25 cellular contexts compared by ENCODE assay signal in genomic region chr10:131814567-131815290, GRCh38.
DNase-seq lines count a peak whose midpoint lies in the region; ATAC-seq and TF ChIP-seq lines count a peak whose summit lies in the region.
"Had no signal": no experiment of that assay in that cellular context is flagged by ENCODE, and none has a peak within 500 bp of the region (broad histone marks: within the 10 kb centered on the region; RNA-seq: fewer than 3 reads in every experiment).

No MANE protein-coding gene starts in this region.

- H3K79me2 ChIP-seq in neural progenitor cell (ENCODE audit: low read depth), result no peaks in the 10 kb centered on the region

- H3K4me1 ChIP-seq in BLaER1 (peaks cover 38% of the 10 kb centered on the region), neural progenitor cell (no peaks in the 10 kb centered on the region)
- H3K4me1 ChIP-seq: Peyer's patch, tibial artery had no signal

- H3K9ac ChIP-seq in BLaER1 (no peak overlapping the region), neural progenitor cell (no peak overlapping the region)

- no peaks in the 10 kb centered on the region for H3F3A ChIP-seq in neural progenitor cell (ENCODE audit: low read depth)

- ATAC-seq in GM21360 (IDR thresholded peaks at IDR 0.05; ENCODE audit: unreplicated experiment), result no peak
- ATAC-seq: T-helper 17 cell had no signal

- H4K20me1 ChIP-seq in BLaER1 (no peaks in the 10 kb centered on the region), neural progenitor cell (ENCODE audit: low read depth) (no peaks in the 10 kb centered on the region)

- DNase-seq in 8988T (peak; percentile 4), islet precursor cell (peak; percentile 43), neural progenitor cell (ENCODE audit: low spot score) (no peak), NCI-H2081 treated with DMSO at 0.1 percent for 48 hours (lab: John Stamatoyannopoulos, UW) (no peak), NCI-H1694 (lab: John Stamatoyannopoulos, UW) (no peak), caudate nucleus (lab: John Stamatoyannopoulos, UW) (no peak)
- DNase-seq: activated CD4-positive, alpha-beta T cell treated with anti-CD3 and anti-CD28 coated beads, Interleukin-2, amount 10 ng/mL, durations not matched to agents 24 days and 14 days; activated gamma-delta T cell; activated T-cell treated with anti-CD3 and anti-CD28 coated beads for 4 hours; AML-193; glutamatergic neuron; NCI-H1048; NCI-H2081; NCI-H446; NK-92 treated with Interleukin-12 subunit alpha and Interleukin-12 subunit beta, amount 100 ng/mL, for 24 hours; retina; stimulated activated CD4-positive, alpha-beta T cell treated with anti-CD3 and anti-CD28 coated beads, Interleukin-12 subunit alpha, Interleukin-12 subunit beta, amount 100 ng/mL, for 4 hours; stimulated activated CD4-positive, alpha-beta T cell treated with anti-CD3 and anti-CD28 coated beads, Interleukin-4, amount 100 ng/mL, for 4 hours; T-helper 17 cell had no signal

- no peak overlapping the region for H3K27ac ChIP-seq in BLaER1
- H3K27ac ChIP-seq in neural progenitor cell, result no peak overlapping the region
- H3K27ac ChIP-seq in caudate nucleus (ENCODE audit: low read depth, low read length), result no peak overlapping the region
- H3K27ac ChIP-seq: Peyer's patch, tibial artery had no signal

- no peaks in the 10 kb centered on the region for H3K27me3 ChIP-seq in BLaER1
- H3K27me3 ChIP-seq in neural progenitor cell, result no peaks in the 10 kb centered on the region
- H3K27me3 ChIP-seq: Peyer's patch had no signal

- H3K9me3 ChIP-seq in BLaER1, result no peaks in the 10 kb centered on the region
- H3K9me3 ChIP-seq in neural progenitor cell (ENCODE audit: low read depth), result no peaks in the 10 kb centered on the region
- H3K9me3 ChIP-seq: Peyer's patch, tibial artery had no signal

- H3K4me3 ChIP-seq in BLaER1, result no peak overlapping the region
- no peak overlapping the region for H3K4me3 ChIP-seq in neural progenitor cell
- H3K4me3 ChIP-seq: Peyer's patch, tibial artery had no signal

- H3K4me1 Mint-ChIP-seq in neural progenitor cell, result peaks cover 21% of the 10 kb centered on the region
- H3K4me1 Mint-ChIP-seq: activated CD4-positive, alpha-beta T cell treated with anti-CD3 and anti-CD28 coated beads, Interleukin-2, amount 10 ng/mL, durations not matched to agents 24 days and 14 days; brain; T-helper 17 cell had no signal

- no peak for TF ChIP-seq CTCF in neural progenitor cell (IDR thresholded peaks at IDR 0.05)

- no peaks in the 10 kb centered on the region for H3K27me3 Mint-ChIP-seq in neural progenitor cell (ENCODE audit: insufficient read depth, low read depth)
- H3K27me3 Mint-ChIP-seq: activated CD4-positive, alpha-beta T cell treated with anti-CD3 and anti-CD28 coated beads, Interleukin-2, amount 10 ng/mL, durations not matched to agents 24 days and 14 days; brain had no signal

- H2AFZ ChIP-seq in neural progenitor cell (replicated peaks), result no peak overlapping the region

- H3K4me2 ChIP-seq in BLaER1 (peak overlapping the region; percentile 66), neural progenitor cell (no peak overlapping the region)

- no peak overlapping the region for H3K27ac Mint-ChIP-seq in neural progenitor cell
- H3K27ac Mint-ChIP-seq: activated CD4-positive, alpha-beta T cell treated with anti-CD3 and anti-CD28 coated beads, Interleukin-2, amount 10 ng/mL, durations not matched to agents 24 days and 14 days; stimulated activated naive CD8-positive, alpha-beta T cell treated with anti-CD3 and anti-CD28 coated beads, Interleukin-15, Interleukin-2, amounts not matched to agents 100 ng/mL and 50 ng/mL, for 24 hours; T-helper 17 cell had no signal

- peaks cover 2% of the 10 kb centered on the region for H3K9me3 Mint-ChIP-seq in neural progenitor cell
- H3K9me3 Mint-ChIP-seq: activated CD4-positive, alpha-beta T cell treated with anti-CD3 and anti-CD28 coated beads, Interleukin-2, amount 10 ng/mL, durations not matched to agents 24 days and 14 days; brain; stimulated activated naive CD8-positive, alpha-beta T cell treated with anti-CD3 and anti-CD28 coated beads, Interleukin-15, Interleukin-2, amounts not matched to agents 100 ng/mL and 50 ng/mL, for 24 hours had no signal

- H3K4me3 Mint-ChIP-seq in neural progenitor cell, result peak overlapping the region; percentile 46
- H3K4me3 Mint-ChIP-seq: activated CD4-positive, alpha-beta T cell treated with anti-CD3 and anti-CD28 coated beads, Interleukin-2, amount 10 ng/mL, durations not matched to agents 24 days and 14 days; brain; stimulated activated naive CD8-positive, alpha-beta T cell treated with anti-CD3 and anti-CD28 coated beads, Interleukin-15, Interleukin-2, amounts not matched to agents 100 ng/mL and 50 ng/mL, for 24 hours; T-helper 17 cell had no signal

- H3K36me3 Mint-ChIP-seq in neural progenitor cell, result no peaks in the 10 kb centered on the region
- H3K36me3 Mint-ChIP-seq: brain had no signal

- H3K36me3 ChIP-seq in BLaER1, result no peaks in the 10 kb centered on the region
- no peaks in the 10 kb centered on the region for H3K36me3 ChIP-seq in neural progenitor cell
- H3K36me3 ChIP-seq: Peyer's patch, tibial artery had no signal

Comparison
In these comparisons a context has a peak if more than half of its experiments do, and no peak if none do; other contexts are left out.
1. DNase-seq: peak in 8988T (single experiment) and islet precursor cell (single experiment); none in neural progenitor cell (single experiment), NCI-H2081 treated with DMSO at 0.1 percent for 48 hours (single experiment), NCI-H1694 (single experiment) and caudate nucleus (0 of 61).